ENCODE assay signal across 8 cellular contexts in genomic region chr17:42135664-42136653, GRCh38. TPM values are rescaled to one million over a fixed set of nuclear protein-coding genes. Genes with fewer than 3 reads are reported as not detected.
DNase-seq lines count a peak whose midpoint lies in the region; ATAC-seq and TF ChIP-seq lines count a peak whose summit lies in the region.

No MANE protein-coding gene starts in this region.

- no peaks in the 10 kb centered on the region for H3K27me3 ChIP-seq in thoracic aorta (replicated peaks; ENCODE audit: insufficient read depth)

- H3K4me1 ChIP-seq in thoracic aorta (ENCODE audit: control insufficient read depth in 1 of 2, low read depth in 2 of 2) = peaks cover 31 to 67% of the 10 kb centered on the region in 2 donors

- TF ChIP-seq CTCF in thoracic aorta (IDR thresholded peaks at IDR 0.05) = no peak

- in situ Hi-C loops in Caki2 (cut with HindIII; ENCODE audit: low pct_unique_long_range_greater_than_20kb, low sequenced_read_pairs) = no loop called here

- H3K27ac ChIP-seq in angular gyrus (ENCODE audit: low read depth, low read length) (peak overlapping the region; percentile 39), thoracic aorta (peak overlapping the region; percentile 8)

- H3K4me3 ChIP-seq in thoracic aorta = no peak overlapping the region

- H3K36me3 ChIP-seq in thoracic aorta = peaks cover 3% of the 10 kb centered on the region

- ATAC-seq in thoracic aorta (ENCODE audit: insufficient number of reproducible peaks, low FRiP score, low read depth) = no peak
- no peak for ATAC-seq in HG03565 (IDR thresholded peaks at IDR 0.05; ENCODE audit: unreplicated experiment)
- ATAC-seq in HG03354 (IDR thresholded peaks at IDR 0.05; ENCODE audit: poor library complexity, severe bottlenecking, unreplicated experiment) = no peak

- no peaks in the 10 kb centered on the region for H3K9me3 ChIP-seq in thoracic aorta

- DNase-seq in Caki2 (ENCODE audit: low read depth) (peak; percentile 54), NCI-H1417 treated with DMSO at 0.1 percent for 48 hours (lab: John Stamatoyannopoulos, UW) (peak; percentile 2), islet precursor cell (peak; percentile 86), thoracic aorta (ENCODE audit: low spot score) (no peak), NCI-H2171 treated with DMSO at 0.1 percent for 48 hours (lab: John Stamatoyannopoulos, UW) (no peak)

RNA-seq across cellular contexts. Expression of gene HSPB9, which starts 13.4 kb away (rescaled TPM):
- total RNA-seq in Caki2 (2014; rRNA removed; shearing (Covaris generic); ENCODE audit: low replicate concordance) = 0.20 TPM in 1 of 2 replicates, not detected in the other
- not detected for total RNA-seq in thoracic aorta

RNA-seq across cellular contexts. Expression of gene KAT2A, which starts 14.8 kb away (rescaled TPM):
- total RNA-seq in Caki2 (2014; rRNA removed; shearing (Covaris generic); ENCODE audit: low replicate concordance) = 24.6 and 33.7 TPM in 2 replicates
- 10 to 100 TPM; 26.4 to 31.3 TPM for total RNA-seq in thoracic aorta

RNA-seq across cellular contexts. Expression of gene RAB5C, which starts 18.8 kb away (rescaled TPM):
- 122 and 165 TPM in 2 replicates for total RNA-seq in Caki2 (2014; rRNA removed; shearing (Covaris generic); ENCODE audit: low replicate concordance)
- total RNA-seq in thoracic aorta = 100 to 1,000 TPM in 1 of 2 donors, 10 to 100 TPM in 1; 89.2 to 158 TPM

RNA-seq across cellular contexts. Expression of gene DHX58, which starts 23.4 kb away (rescaled TPM):
- 21.4 and 27.0 TPM in 2 replicates for total RNA-seq in Caki2 (2014; rRNA removed; shearing (Covaris generic); ENCODE audit: low replicate concordance)
- 10 to 100 TPM; 13.7 to 18.5 TPM for total RNA-seq in thoracic aorta

RNA-seq across cellular contexts. Expression of gene ZNF385C, which starts 37.7 kb away (rescaled TPM):
- total RNA-seq in Caki2 (2014; rRNA removed; shearing (Covaris generic); ENCODE audit: low replicate concordance) = not detected in 2 replicates
- total RNA-seq in thoracic aorta = not detected

Comparison
In these comparisons a context has a peak if more than half of its experiments do, and no peak if none do; other contexts are left out.
1. DNase-seq: peak in Caki2 (single experiment), NCI-H1417 treated with DMSO at 0.1 percent for 48 hours (single experiment) and islet precursor cell (single experiment); none in thoracic aorta (single experiment) and NCI-H2171 treated with DMSO at 0.1 percent for 48 hours (single experiment).